9 cellular contexts compared by ENCODE assay signal in the genomic region with DNA sequence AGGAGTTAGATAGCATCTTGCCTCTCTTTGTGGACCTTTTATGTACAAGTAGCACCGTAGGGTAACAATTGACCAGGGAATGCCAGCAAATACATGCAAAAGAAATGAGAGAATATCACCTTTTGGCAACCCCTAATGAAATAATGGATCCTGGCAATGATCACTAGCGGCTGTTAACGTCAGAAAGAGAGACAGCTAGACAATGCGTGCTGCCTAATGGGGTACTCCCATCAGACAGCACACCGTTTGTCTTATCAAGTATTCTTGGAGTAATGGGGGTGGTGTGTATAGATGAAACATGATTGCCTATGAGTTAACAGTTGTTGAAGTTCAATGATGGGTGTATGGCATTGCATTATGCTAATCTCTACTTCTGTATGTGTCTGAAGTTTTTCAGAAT. TPM values are rescaled to one million over a fixed set of nuclear protein-coding genes. Genes with fewer than 3 reads are reported as not detected.
DNase-seq lines count a peak whose midpoint lies in the region; ATAC-seq, FAIRE-seq and TF ChIP-seq lines count a peak whose summit lies in the region.
"Had no signal": no experiment of that assay in that cellular context is flagged by ENCODE, and none has a peak within 500 bp of the region (broad histone marks: within the 10 kb centered on the region; RNA-seq: fewer than 3 reads in every experiment).

No MANE protein-coding gene starts in this region.

- no CpG with 5 or more reads among the region's 5 CpGs for WGBS in IMR-90 (ENCODE audit: extremely low coverage in 2 of 2, insufficient read length in 1 of 2), 2 experiments
- over 99% methylated on average over 5 of the region's 5 CpGs for WGBS in GM12878 (ENCODE audit: insufficient coverage, insufficient replicate concordance, low lambda C conversion rate, missing lambda C conversion rate)
- 72 to 81% (median 78%) methylated on average over 5 of the region's 5 CpGs for WGBS in ovary, 3 donors

- no peak overlapping the region for H3K4ac ChIP-seq in IMR-90 (ENCODE audit: low read depth, low read length)

- peaks cover 12 to 24% of the 10 kb centered on the region in 2 experiments for H3K79me1 ChIP-seq in IMR-90 (ENCODE audit: low read depth in 1 of 2, low read length in 2 of 2)

- in situ Hi-C loops in IMR-90 (cut with MboI; ENCODE audit: low sequenced_read_pairs) = no loop called here
- in situ Hi-C loops in GM12878 (cut with MboI) = no loop called here

- peaks cover 28% of the 10 kb centered on the region for H3K4me1 Mint-ChIP-seq in CD8-positive, alpha-beta T cell (ENCODE audit: low read depth)
- H3K4me1 Mint-ChIP-seq in nephron progenitor cell = peaks cover 16% of the 10 kb centered on the region

- no peak for TF ChIP-seq EP300 in GM12878 (IDR thresholded peaks at IDR 0.05; ENCODE audit: borderline replicate concordance in 1 of 2, control insufficient read depth in 1 of 2, low read depth in 2 of 2, low read length in 2 of 2)
- no peak for TF ChIP-seq EP300 in ovary (IDR thresholded peaks at IDR 0.05)

- no peaks in the 10 kb centered on the region for H3K9me3 Mint-ChIP-seq in CD8-positive, alpha-beta T cell
- peaks cover 20% of the 10 kb centered on the region for H3K9me3 Mint-ChIP-seq in nephron progenitor cell

- H3K27me3 ChIP-seq in CD8-positive, alpha-beta T cell (ENCODE audit: insufficient read depth, low read length) = no peaks in the 10 kb centered on the region
- H3K27me3 ChIP-seq in IMR-90 (ENCODE audit: control insufficient read depth, insufficient read depth, low read length) (no peaks in the 10 kb centered on the region), GM12878 (replicated peaks in 1 of 2; ENCODE audit: control insufficient read depth in 2 of 2, insufficient read depth in 2 of 2, low read length in 1 of 2) (no peaks in the 10 kb centered on the region), ovary (no peaks in the 10 kb centered on the region)
- no peaks in the 10 kb centered on the region for H3K27me3 ChIP-seq in effector memory CD4-positive, alpha-beta T cell (replicated peaks; ENCODE audit: control insufficient read depth, insufficient read depth, low read length, poor library complexity, severe bottlenecking)

- no peak overlapping the region for H2AFZ ChIP-seq in IMR-90 (replicated peaks; ENCODE audit: low read length, poor library complexity)
- H2AFZ ChIP-seq in GM12878 (ENCODE audit: control insufficient read depth, low read depth, low read length) = no peak overlapping the region

- dilution Hi-C loops in IMR-90 (cut with HindIII; ENCODE audit: low sequenced_read_pairs, unreplicated experiment) = no loop called here

- H3K56ac ChIP-seq in IMR-90 (ENCODE audit: extremely low read depth, insufficient read depth, low read length) = no peak overlapping the region

- POLR2A ChIA-PET in CD8-positive, alpha-beta T cell (lab: Charles Lee) = interaction anchor here (1.4 kb wide), 1 partner anchor 61 kb away, joined by 3 read pairs; no protein-coding TSS in a partner anchor
- POLR2A ChIA-PET in IMR-90 (lab: Charles Lee; ENCODE audit: unreplicated experiment) = interaction anchor here (1.0 kb wide), 1 partner anchor 45 kb away, joined by 3 read pairs; no protein-coding TSS in a partner anchor
- POLR2A ChIA-PET in GM12878 (lab: Charles Lee) = no interaction called here

- DNase-seq in CD8-positive, alpha-beta T cell = no peak
- DNase-seq in IMR-90 = no peak
- DNase-seq in GM12878 (ENCODE audit: low read depth, low spot score) = no peak
- no peak for DNase-seq in nephron progenitor cell
- no peak for DNase-seq in ovary
- DNase-seq in effector memory CD4-positive, alpha-beta T cell = no peak
- DNase-seq in activated CD4-positive, alpha-beta T cell treated with anti-CD3 and anti-CD28 coated beads, Interleukin-2, amount 50 U/mL, for 48 hours = no peak
- DNase-seq: trophoblast cell had no signal

- no peak overlapping the region for H4K5ac ChIP-seq in IMR-90 (ENCODE audit: low read depth, low read length)

- H4K91ac ChIP-seq in IMR-90 (ENCODE audit: insufficient read depth, low read depth, low read length) = no peak overlapping the region

- SMC1A ChIA-PET in GM12878 (lab: Charles Lee; ENCODE audit: uncharacterized antibody, unreplicated experiment) = no interaction called here

- peak overlapping the region; percentile 94 for H3K4me3 Mint-ChIP-seq in CD8-positive, alpha-beta T cell
- peak overlapping the region; percentile 84 for H3K4me3 Mint-ChIP-seq in nephron progenitor cell

- H2AK9ac ChIP-seq in IMR-90 (replicated peaks; ENCODE audit: low read depth, low read length, poor library complexity) = no peak overlapping the region

- H3K9ac ChIP-seq in IMR-90 (ENCODE audit: low read depth, low read length) (no peak overlapping the region), GM12878 (ENCODE audit: control insufficient read depth, insufficient read depth, low read length) (no peak overlapping the region)

- RAD21 ChIA-PET in GM12878 (lab: Charles Lee; ENCODE audit: unreplicated experiment) = no interaction called here

- no peaks in the 10 kb centered on the region for H3K36me3 ChIP-seq in CD8-positive, alpha-beta T cell (ENCODE audit: insufficient read depth, low read length)
- H3K36me3 ChIP-seq in IMR-90 (ENCODE audit: control insufficient read depth, insufficient read depth, low read length) (peaks cover 3% of the 10 kb centered on the region; the same call in 1 of the 2 replicates), GM12878 (ENCODE audit: control insufficient read depth in 2 of 2, insufficient read depth in 2 of 2, low read length in 1 of 2) (no peaks in the 10 kb centered on the region), ovary (no peaks in the 10 kb centered on the region)
- H3K36me3 ChIP-seq in effector memory CD4-positive, alpha-beta T cell (ENCODE audit: control insufficient read depth, insufficient read depth, low read length) = no peaks in the 10 kb centered on the region

- no peak for TF ChIP-seq POLR2A in IMR-90 (IDR thresholded peaks at IDR 0.05; ENCODE audit: low read depth, low read length)
- no peak for TF ChIP-seq POLR2A in GM12878 (IDR thresholded peaks at IDR 0.05; ENCODE audit: low read depth, low read length)
- TF ChIP-seq POLR2A in ovary (IDR thresholded peaks at IDR 0.05) = no peak

- CTCF ChIA-PET in CD8-positive, alpha-beta T cell (lab: Charles Lee) = no interaction called here
- CTCF ChIA-PET in IMR-90 (lab: Yijun Ruan, JAX) (no interaction called here), GM12878 (lab: Yijun Ruan, JAX) (no interaction called here)

- no peak for FAIRE-seq in GM12878 (lab: Jason Lieb, UNC)

- H4K20me1 ChIP-seq in IMR-90 (ENCODE audit: insufficient read depth, low read length) = no peaks in the 10 kb centered on the region
- H4K20me1 ChIP-seq in GM12878 (ENCODE audit: control insufficient read depth, insufficient read depth) = no peaks in the 10 kb centered on the region

- H2AK5ac ChIP-seq in IMR-90 (ENCODE audit: low read depth, low read length) = no peak overlapping the region

- H2BK5ac ChIP-seq in IMR-90 (ENCODE audit: low read depth, low read length, poor library complexity, severe bottlenecking) = no peak overlapping the region

- no peak overlapping the region for H3K27ac ChIP-seq in CD8-positive, alpha-beta T cell (ENCODE audit: low read depth, low read length)
- H3K27ac ChIP-seq in IMR-90 (ENCODE audit: insufficient read depth, low read length) (no peak overlapping the region), GM12878 (ENCODE audit: control insufficient read depth, insufficient read depth) (no peak overlapping the region), ovary (no peak overlapping the region)
- H3K27ac ChIP-seq in effector memory CD4-positive, alpha-beta T cell (ENCODE audit: insufficient read depth, low read length, poor library complexity, severe bottlenecking) = no peak overlapping the region

- H3K4me1 ChIP-seq in CD8-positive, alpha-beta T cell (ENCODE audit: insufficient read depth, low read length) = peaks cover 15% of the 10 kb centered on the region
- H3K4me1 ChIP-seq in IMR-90 (ENCODE audit: control insufficient read depth, insufficient read depth, low read length) (peaks cover 3% of the 10 kb centered on the region; the same call in 1 of the 2 replicates), GM12878 (ENCODE audit: control insufficient read depth, insufficient read depth, low read length) (peaks cover 5% of the 10 kb centered on the region), ovary (ENCODE audit: insufficient read depth) (peaks cover 5% of the 10 kb centered on the region)
- peaks cover 3% of the 10 kb centered on the region for H3K4me1 ChIP-seq in effector memory CD4-positive, alpha-beta T cell (ENCODE audit: control insufficient read depth, insufficient read depth, low read length, poor library complexity, severe bottlenecking)

- H3K4me3 ChIP-seq in CD8-positive, alpha-beta T cell (ENCODE audit: low read depth, low read length) = no peak overlapping the region
- H3K4me3 ChIP-seq in IMR-90 (ENCODE audit: insufficient read depth, low read depth, low read length) (no peak overlapping the region), GM12878 (0 out of 2 replicates have a peak overlapping the region, but pooled peaks have one; percentile 74), ovary (no peak overlapping the region)
- no peak overlapping the region for H3K4me3 ChIP-seq in effector memory CD4-positive, alpha-beta T cell (ENCODE audit: insufficient read depth, low read depth, low read length, poor library complexity, severe bottlenecking)

- H3K9me1 ChIP-seq in IMR-90 (ENCODE audit: insufficient read depth, low read length) = peaks cover 3% of the 10 kb centered on the region; the same call in 1 of the 2 replicates

- H2BK15ac ChIP-seq in IMR-90 (ENCODE audit: low read depth, low read length) = no peak overlapping the region

- no peak overlapping the region for H3K18ac ChIP-seq in IMR-90 (ENCODE audit: low read depth, low read length)

- no peaks in the 10 kb centered on the region for H3K27me3 Mint-ChIP-seq in CD8-positive, alpha-beta T cell (ENCODE audit: low read depth)
- H3K27me3 Mint-ChIP-seq in nephron progenitor cell (ENCODE audit: low read depth, poor library complexity) = no peaks in the 10 kb centered on the region

- peak overlapping the region; percentile 86 for H3K23ac ChIP-seq in IMR-90 (ENCODE audit: low read depth, low read length)

- no peak overlapping the region for H3K14ac ChIP-seq in IMR-90 (replicated peaks; ENCODE audit: low read depth, low read length)

- BruUV-seq in IMR-90 (replicated peaks; lab: Mats Ljungman, UMichigan) (no TSS peak), GM12878 (replicated peaks; lab: Mats Ljungman, UMichigan) (no TSS peak)

- ATAC-seq in CD8-positive, alpha-beta T cell = no peak
- ATAC-seq in IMR-90 (ENCODE audit: low read depth) = no peak
- ATAC-seq in GM12878 = no peak
- ATAC-seq in GM21529 (IDR thresholded peaks at IDR 0.05; ENCODE audit: unreplicated experiment) = no peak

- TF ChIP-seq RAD21 in IMR-90 (IDR thresholded peaks at IDR 0.05; ENCODE audit: low read length) (no peak), GM12878 (IDR thresholded peaks at IDR 0.05; ENCODE audit: insufficient read depth, low read depth, low read length) (no peak)

- peaks cover 19% of the 10 kb centered on the region for H3K79me2 ChIP-seq in GM12878 (ENCODE audit: control insufficient read depth, insufficient read depth, low read length)

- H3K4me2 ChIP-seq in IMR-90 (ENCODE audit: low read depth, low read length) (peak overlapping the region; percentile 63), GM12878 (ENCODE audit: control insufficient read depth, insufficient read depth) (peak overlapping the region; percentile 89)

- H3K36me3 Mint-ChIP-seq in CD8-positive, alpha-beta T cell = peaks cover 8% of the 10 kb centered on the region
- H3K36me3 Mint-ChIP-seq in nephron progenitor cell (ENCODE audit: low read depth) = peaks cover 4% of the 10 kb centered on the region

- no peaks in the 10 kb centered on the region for H3K9me3 ChIP-seq in CD8-positive, alpha-beta T cell (ENCODE audit: low read length)
- H3K9me3 ChIP-seq in IMR-90 (ENCODE audit: control insufficient read depth, insufficient read depth, low read length) = no peaks in the 10 kb centered on the region
- H3K9me3 ChIP-seq in GM12878 (replicated peaks; ENCODE audit: control insufficient read depth, insufficient read depth, low read length) = no peaks in the 10 kb centered on the region
- H3K9me3 ChIP-seq in ovary = no peaks in the 10 kb centered on the region
- H3K9me3 ChIP-seq in effector memory CD4-positive, alpha-beta T cell (ENCODE audit: control insufficient read depth, low read length) = no peaks in the 10 kb centered on the region

- intact Hi-C loops in CD8-positive, alpha-beta T cell (cut with DNase I, micrococcal nuclease) = loop anchor here (1.0 to 10.0 kb wide), 5 partner anchors 60 to 685 kb away; partner anchors contain the start of genes CXXC1 (in 1 of the 2), MBD1 (in 1 of the 2), ME2 (in 1 of the 2) and MEX3C (in 1 of the 2)
- intact Hi-C loops in IMR-90 (cut with micrococcal nuclease) (loop anchor here (2.0 to 10.0 kb wide), 5 partner anchors 61 to 225 kb away; partner anchors contain the start of genes MEX3C, MRO and SMAD4), GM12878 (cut with micrococcal nuclease; ENCODE audit: unreplicated experiment) (loop anchor here (2.0 to 5.0 kb wide), 3 partner anchors 81 to 228 kb away; partner anchors contain the start of genes ME2 and MEX3C), ovary (cut with DNase I) (loop anchor here in 1 of 4 donors (10.0 kb wide), 1 partner anchor 65 kb away; the partner anchor contains the start of gene SMAD4)

- peak overlapping the region; percentile 96 for H3K27ac Mint-ChIP-seq in CD8-positive, alpha-beta T cell
- no peak overlapping the region for H3K27ac Mint-ChIP-seq in nephron progenitor cell

- no peak overlapping the region for H2BK20ac ChIP-seq in IMR-90 (ENCODE audit: low read depth, low read length)

- H2BK120ac ChIP-seq in IMR-90 (ENCODE audit: low read depth, low read length) = no peak overlapping the region

- no peak for TF ChIP-seq CTCF in CD8-positive, alpha-beta T cell (IDR thresholded peaks at IDR 0.05)
- TF ChIP-seq CTCF in IMR-90 (conservative IDR thresholded peaks at IDR 0.05; ENCODE audit: low read depth, low read length) (no peak), GM12878 (IDR thresholded peaks at IDR 0.05 in 2 of 3, conservative IDR thresholded peaks at IDR 0.05 in 1 of 3; ENCODE audit: control insufficient read depth in 2 of 3, extremely low read depth in 1 of 3, insufficient read depth in 1 of 3, low read depth in 3 of 3, low read length in 3 of 3) (no peak), nephron progenitor cell (IDR thresholded peaks at IDR 0.05) (no peak), ovary (IDR thresholded peaks at IDR 0.05) (no peak)

- no peak overlapping the region for H4K8ac ChIP-seq in IMR-90 (ENCODE audit: low read depth in 2 of 2, low read length in 2 of 2)

RNA-seq across cellular contexts. Expression of gene ELAC1, which starts 1.6 kb away (rescaled TPM):
- total RNA-seq in CD8-positive, alpha-beta T cell = 1 to 10 TPM; 3.5 to 4.0 TPM
- total RNA-seq in IMR-90 (2012; rRNA removed) (5.2 and 6.4 TPM in 2 replicates), GM12878 (2014; rRNA removed) (7.6 and 9.4 TPM in 2 replicates), GM12878 (2014; rRNA removed; fragmentation: Illumina TruSeq; extraction: Trizol) (8.8 and 10.2 TPM in 2 replicates), GM12878 (2021) (9.3 and 9.4 TPM in 2 replicates), ovary (10 to 100 TPM in 2 of 7 donors, 1 to 10 TPM in 5; 2.5 to 14.3 (median 6.4) TPM)
- polyA plus RNA-seq in IMR-90 (2012; rRNA removed) (7.7 and 8.4 TPM in 2 replicates), GM12878 (2011; rRNA removed) (6.1 and 6.3 TPM in 2 replicates), GM12878 (2014; fragmentation: Illumina TruSeq; extraction: Trizol) (10.7 and 15.0 TPM in 2 replicates), GM12878 (2014; fragmentation: Nextera tagmentation; extraction: Ambion mirVana) (1 to 10 TPM; 4.9 to 8.0 TPM), GM12878 (2014; rRNA removed) (9.6 and 12.0 TPM in 2 replicates), GM12878 (2016; fragmentation: Nextera tagmentation; extraction: Ambion mirVana) (10 to 100 TPM; 21.9 to 23.0 TPM), ovary (1 to 10 TPM; 5.2 to 6.8 TPM)
- polyA plus RNA-seq in IMR-90 (2012; cell fraction: cytosol; rRNA removed) = 3.4 and 4.4 TPM in 2 replicates
- polyA plus RNA-seq in IMR-90 (2012; cell fraction: nucleus; rRNA removed; ENCODE audit: low replicate concordance) = 1.1 and 3.5 TPM in 2 replicates
- total RNA-seq in GM12878 (2013; cell fraction: nucleolus; rRNA removed) = 15.7 and 16.5 TPM in 2 replicates
- polyA plus RNA-seq in GM12878 (2011; ENCODE audit: low read depth) = 6.3 TPM
- polyA plus RNA-seq in GM12878 (2011; cell fraction: cytosol; rRNA removed) = 2.5 and 4.0 TPM in 2 replicates
- 3.5 and 4.0 TPM in 2 replicates for polyA plus RNA-seq in GM12878 (2011; cell fraction: nucleus; rRNA removed)
- 6.1 and 6.7 TPM in 2 replicates for polyA plus RNA-seq in GM12878 (2012)
- 9.2 and 12.1 TPM in 2 replicates for polyA minus RNA-seq in GM12878 (2011; rRNA and poly(A)+ RNA removed)
- polyA minus RNA-seq in GM12878 (2011; cell fraction: cytosol; rRNA and poly(A)+ RNA removed) = 2.1 and 2.3 TPM in 2 replicates
- polyA minus RNA-seq in GM12878 (2011; cell fraction: nucleus; rRNA and poly(A)+ RNA removed) = 13.7 and 19.3 TPM in 2 replicates
